In the genomic region with DNA sequence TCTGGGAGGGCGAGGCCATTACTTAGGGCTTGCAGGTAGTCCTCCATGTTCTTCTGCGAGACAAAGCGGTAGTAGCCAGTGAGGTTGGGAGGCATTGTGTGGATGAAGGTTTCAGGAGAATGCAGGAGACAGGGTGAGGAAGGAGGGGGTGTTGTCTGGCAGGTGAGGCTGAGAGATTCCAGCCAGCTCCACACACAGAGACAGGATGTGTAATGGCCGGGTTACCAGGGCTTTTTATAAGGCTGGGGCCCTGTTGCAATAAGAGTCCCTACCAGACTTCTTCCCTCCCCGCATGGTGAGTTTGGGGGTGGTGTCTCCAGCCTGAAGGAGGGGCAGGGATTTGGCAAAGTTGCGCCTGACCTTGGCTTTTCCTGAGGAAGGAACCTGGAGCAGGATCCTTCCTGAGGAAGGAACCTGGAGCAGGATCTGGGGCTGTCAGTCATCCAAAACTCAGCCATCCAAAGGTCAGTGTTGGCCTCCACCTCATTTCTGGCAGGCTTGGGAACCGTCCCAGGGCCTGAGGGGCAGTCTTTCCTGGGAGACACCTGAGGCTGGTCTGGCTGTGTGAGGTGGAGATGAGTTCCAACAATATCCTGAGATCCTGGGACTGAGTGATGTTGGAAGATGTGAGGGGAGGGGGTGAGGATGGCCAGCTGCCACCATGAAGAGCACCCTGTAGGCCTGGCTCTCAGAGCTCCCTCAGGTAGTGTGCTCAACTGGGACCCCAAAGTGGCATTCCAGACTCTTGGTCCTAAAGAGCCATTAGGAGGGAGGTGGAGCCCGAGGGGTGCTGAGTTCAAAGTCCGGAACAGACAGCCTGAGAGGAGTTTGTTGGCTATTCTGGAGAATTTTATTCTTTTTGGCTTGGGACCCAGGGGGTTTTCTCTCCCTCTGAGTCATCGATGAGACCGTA, we compare ENCODE assay signal across 9 cellular contexts. TPM values are rescaled to one million over a fixed set of nuclear protein-coding genes. Genes with fewer than 3 reads are reported as not detected.
DNase-seq lines count a peak whose midpoint lies in the region; ATAC-seq and TF ChIP-seq lines count a peak whose summit lies in the region.
"Had no signal": no experiment of that assay in that cellular context is flagged by ENCODE, and none has a peak within 500 bp of the region (broad histone marks: within the 10 kb centered on the region; RNA-seq: fewer than 3 reads in every experiment).

A gene with protein sequence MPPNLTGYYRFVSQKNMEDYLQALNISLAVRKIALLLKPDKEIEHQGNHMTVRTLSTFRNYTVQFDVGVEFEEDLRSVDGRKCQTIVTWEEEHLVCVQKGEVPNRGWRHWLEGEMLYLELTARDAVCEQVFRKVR (minus strand): TSS at position 209 of the 913 bp plus-strand sequence. CDS start 114 bp downstream, at position 95.

- H3K9ac ChIP-seq in KMS-11, result peak within 1 kb of the TSS; percentile 71; the same call in 1 of the 2 replicates

- TF ChIP-seq CTCF in BE2C (IDR thresholded peaks at IDR 0.05; ENCODE audit: low read depth, low read length) (no peak), KMS-11 (conservative IDR thresholded peaks at IDR 0.05; ENCODE audit: low read depth, low read length) (no peak), coronary artery (IDR thresholded peaks at IDR 0.05) (no peak)

- H4K20me1 ChIP-seq in KMS-11 (ENCODE audit: insufficient read depth), result no peaks in the 10 kb centered on the region

- DNase-seq in BE2C (no peak), coronary artery (ENCODE audit: low spot score) (no peak), NCI-H128 (lab: John Stamatoyannopoulos, UW; ENCODE audit: unreplicated experiment) (no peak), Kasumi-1 (lab: John Stamatoyannopoulos, UW) (no peak), HK-2 (ENCODE audit: unreplicated experiment) (no peak), middle frontal gyrus (ENCODE audit: extremely low spot score, low spot score) (no peak)
- no peak for DNase-seq in naive thymus-derived CD8-positive, alpha-beta T cell
- DNase-seq: activated CD4-positive, alpha-beta T cell treated with anti-CD3 and anti-CD28 coated beads, Interleukin-2, amount 50 U/mL, for 1 hour had no signal

- no peaks in the 10 kb centered on the region for H3K36me3 Mint-ChIP-seq in naive thymus-derived CD8-positive, alpha-beta T cell

- no peaks in the 10 kb centered on the region for H3K4me1 ChIP-seq in BE2C
- H3K4me1 ChIP-seq in KMS-11 (ENCODE audit: low read depth, poor library complexity, severe bottlenecking), result peaks cover 12% of the 10 kb centered on the region

- no peak for ATAC-seq in naive thymus-derived CD8-positive, alpha-beta T cell

- H3K36me3 ChIP-seq in BE2C, result no peaks in the 10 kb centered on the region
- no peaks in the 10 kb centered on the region for H3K36me3 ChIP-seq in KMS-11 (ENCODE audit: insufficient read depth)

- H3K9me3 ChIP-seq in BE2C, result no peaks in the 10 kb centered on the region

- POLR2A ChIA-PET in naive thymus-derived CD8-positive, alpha-beta T cell (lab: Charles Lee), result interaction anchor here (0.5 kb wide), 1 partner anchor 440 kb away, joined by 3 read pairs; a partner anchor contains a TSS

- peak within 1 kb of the TSS; percentile 40 to 96 (median 94) for H3K27ac Mint-ChIP-seq in naive thymus-derived CD8-positive, alpha-beta T cell

- peak within 1 kb of the TSS; percentile 95 for H3K4me2 ChIP-seq in KMS-11

- H2AFZ ChIP-seq in KMS-11 (ENCODE audit: low read depth), result peak within 1 kb of the TSS; percentile 81

- peaks cover 25 to 48% (median 34%) of the 10 kb centered on the region in 4 donors for H3K4me1 Mint-ChIP-seq in naive thymus-derived CD8-positive, alpha-beta T cell

- no peaks in the 10 kb centered on the region for H3K9me3 Mint-ChIP-seq in naive thymus-derived CD8-positive, alpha-beta T cell

- peak within 1 kb of the TSS; percentile 91 to 99 (median 95) for H3K4me3 Mint-ChIP-seq in naive thymus-derived CD8-positive, alpha-beta T cell

- no peak within 1 kb of the TSS for H3K27ac ChIP-seq in KMS-11
- peak within 1 kb of the TSS; percentile 77 to 90 for H3K27ac ChIP-seq in coronary artery

- no peaks in the 10 kb centered on the region for H3K79me2 ChIP-seq in KMS-11 (ENCODE audit: insufficient read depth, low read depth)

- H3K4me3 ChIP-seq in BE2C (ENCODE audit: low read depth, low read length) (peak within 1 kb of the TSS; percentile 89), KMS-11 (IDR thresholded peaks at IDR 0.05; ENCODE audit: insufficient read depth, low read depth, low read length) (no peak within 1 kb of the TSS), coronary artery (peak within 1 kb of the TSS; percentile 86)

- H3K27me3 Mint-ChIP-seq in naive thymus-derived CD8-positive, alpha-beta T cell, result no peaks in the 10 kb centered on the region

- H3K27me3 ChIP-seq in BE2C, result no peaks in the 10 kb centered on the region
- no peaks in the 10 kb centered on the region for H3K27me3 ChIP-seq in KMS-11 (ENCODE audit: insufficient read depth, low read depth)

RNA-seq across cellular contexts. Expression of the gene that starts here (rescaled TPM):
- 2.3 TPM for polyA plus RNA-seq in BE2C (2012; ENCODE audit: insufficient read depth, insufficient read length, low read depth)
- 1 to 10 TPM in 1 of 2 experiments, under 1 TPM in 1; 0.69 to 1.1 TPM for total RNA-seq in naive thymus-derived CD8-positive, alpha-beta T cell
- polyA plus RNA-seq in naive thymus-derived CD8-positive, alpha-beta T cell, result not detected
